Comparison of ENCODE assay signal across 16 cellular contexts in the genomic region with DNA sequence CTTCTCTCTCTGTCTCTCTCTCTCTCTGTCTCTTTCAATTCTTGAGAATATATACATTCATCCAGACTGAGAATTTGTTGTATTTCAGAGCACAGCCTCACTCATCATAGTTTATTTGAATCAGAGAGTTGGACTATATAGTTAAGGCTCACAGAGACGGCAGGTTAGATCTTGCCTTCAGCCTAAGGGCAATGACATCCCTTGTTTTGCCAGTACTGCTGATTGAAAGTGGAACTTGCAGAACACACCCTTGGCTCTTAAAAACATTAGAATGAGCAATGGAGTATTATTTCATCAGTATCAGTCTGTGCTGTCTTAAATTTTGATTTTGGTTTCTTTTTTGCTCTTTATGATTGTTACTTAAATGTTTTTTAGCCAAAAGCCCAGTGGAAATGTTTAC.
"Had no signal": no experiment of that assay in that cellular context is flagged by ENCODE, and none has a peak within 500 bp of the region (broad histone marks: within the 10 kb centered on the region; RNA-seq: fewer than 3 reads in every experiment).

No MANE protein-coding gene starts in this region.

- H3K4me1 ChIP-seq: breast epithelium had no signal

- H3K36me3 ChIP-seq: breast epithelium had no signal

- H3K4me3 ChIP-seq: breast epithelium, lung, right lobe of liver had no signal

- ATAC-seq: natural killer cell, right lobe of liver had no signal

- H3K9me3 ChIP-seq: breast epithelium, right lobe of liver had no signal

- H3K27ac ChIP-seq: right lobe of liver had no signal

- H3K27me3 ChIP-seq: breast epithelium, right lobe of liver had no signal

- DNase-seq: activated CD4-positive, alpha-beta memory T cell treated with anti-CD3 and anti-CD28 coated beads for 36 hours; activated CD4-positive, alpha-beta T cell treated with anti-CD3 and anti-CD28 coated beads for 1 hour; activated naive CD8-positive, alpha-beta T cell treated with anti-CD3 and anti-CD28 coated beads, Interleukin-2, amount 10 ng/mL, durations not matched to agents 7 days and 5 days; anterior cingulate cortex; endodermal cell; foreskin melanocyte; head of caudate nucleus; left colon; natural killer cell; right lobe of liver; stimulated activated CD4-positive, alpha-beta T cell treated with anti-CD3 and anti-CD28 coated beads, Interleukin-2, amount 100 ng/mL, for 24 hours; stimulated activated naive CD4-positive, alpha-beta T cell; substantia nigra; trophoblast cell had no signal
